ENCODE assay signal across 28 cellular contexts in genomic region chr14:76778546-76779215, GRCh38. TPM values are rescaled to one million over a fixed set of nuclear protein-coding genes. Genes with fewer than 3 reads are reported as not detected.
DNase-seq lines count a peak whose midpoint lies in the region; ATAC-seq and TF ChIP-seq lines count a peak whose summit lies in the region.
"Had no signal": no experiment of that assay in that cellular context is flagged by ENCODE, and none has a peak within 500 bp of the region (broad histone marks: within the 10 kb centered on the region; RNA-seq: fewer than 3 reads in every experiment).

No MANE protein-coding gene starts in this region.

- peaks cover 3% of the 10 kb centered on the region for H3K27me3 Mint-ChIP-seq in H9 (ENCODE audit: low read depth)
- H3K27me3 Mint-ChIP-seq: CD4-positive, CD25-positive, alpha-beta regulatory T cell; IgD-negative memory B cell; stimulated activated naive CD8-positive, alpha-beta T cell treated with anti-CD3 and anti-CD28 coated beads, Interleukin-15, amount 100 ng/mL, for 72 hours had no signal

- H2BK120ac ChIP-seq in H9 (ENCODE audit: low read depth, low read length, poor library complexity, severe bottlenecking), result no peak overlapping the region

- no peaks in the 10 kb centered on the region for H3K79me2 ChIP-seq in H9 (ENCODE audit: insufficient read depth, low read length)

- H3K27me3 ChIP-seq in H9 (ENCODE audit: insufficient read depth, low read length), result no peaks in the 10 kb centered on the region
- H3K27me3 ChIP-seq: tibial nerve had no signal

- no peaks in the 10 kb centered on the region for H3K79me1 ChIP-seq in H9 (ENCODE audit: insufficient read depth, low read depth, low read length, poor library complexity, severe bottlenecking)

- no peak overlapping the region for H3K18ac ChIP-seq in H9 (ENCODE audit: insufficient read length, low read depth, low read length)

- H2AK5ac ChIP-seq in H9 (ENCODE audit: insufficient read length, low read length), result no peak overlapping the region

- no CpG with 5 or more reads among the region's 16 CpGs for WGBS in H9 (ENCODE audit: extremely low coverage, insufficient read length, low lambda C conversion rate)

- H4K8ac ChIP-seq in H9 (replicated peaks; ENCODE audit: insufficient read length, low read depth, low read length), result no peak overlapping the region

- no peaks in the 10 kb centered on the region for H3K4me1 ChIP-seq in H9 (ENCODE audit: insufficient read depth, low read length)

- no peak overlapping the region for H3K27ac Mint-ChIP-seq in H9

- H3K9me3 Mint-ChIP-seq in H9, result no peaks in the 10 kb centered on the region
- H3K9me3 Mint-ChIP-seq: CD4-positive, CD25-positive, alpha-beta regulatory T cell; IgD-negative memory B cell; stimulated activated naive CD8-positive, alpha-beta T cell treated with anti-CD3 and anti-CD28 coated beads, Interleukin-15, amount 100 ng/mL, for 72 hours had no signal

- no peak overlapping the region for H3T11ph ChIP-seq in H9 (ENCODE audit: low read length)

- H3K56ac ChIP-seq in H9 (ENCODE audit: insufficient read length, low read depth, low read length), result no peak overlapping the region

- peaks cover 10 to 23% (median 15%) of the 10 kb centered on the region in 3 experiments; a peak in 6 of 7 replicates for H3K36me3 Mint-ChIP-seq in H9 (ENCODE audit: insufficient read depth in 1 of 3, low read depth in 3 of 3)
- H3K36me3 Mint-ChIP-seq: IgD-negative memory B cell had no signal

- H2BK5ac ChIP-seq in H9 (ENCODE audit: insufficient read length, low read length), result no peak overlapping the region

- H4K5ac ChIP-seq in H9 (ENCODE audit: insufficient read length, low read depth, low read length), result no peak overlapping the region

- H4K91ac ChIP-seq in H9 (ENCODE audit: insufficient read length, low read depth, low read length), result no peak overlapping the region

- no peak overlapping the region for H3K23ac ChIP-seq in H9 (ENCODE audit: insufficient read length, low read depth, low read length)

- no peak overlapping the region for H3K4me2 ChIP-seq in H9 (ENCODE audit: insufficient read depth, insufficient read length, low read length)

- H3K9ac ChIP-seq in H9 (ENCODE audit: extremely low read depth, insufficient read length, low read length), result no peak overlapping the region

- no peak overlapping the region for H3K27ac ChIP-seq in H9 (ENCODE audit: insufficient read length, low read depth, low read length)
- H3K27ac ChIP-seq: epithelial cell of prostate had no signal

- no peak overlapping the region for H3K4ac ChIP-seq in H9 (ENCODE audit: low read depth, low read length)

- H2BK12ac ChIP-seq in H9 (ENCODE audit: insufficient read length, low read depth, low read length), result no peak overlapping the region

- H3K23me2 ChIP-seq in H9 (ENCODE audit: insufficient read length, low read depth, low read length, poor library complexity, severe bottlenecking), result no peaks in the 10 kb centered on the region

- no peak overlapping the region; the same call in 1 of the 2 replicates for H3K14ac ChIP-seq in H9 (ENCODE audit: insufficient read depth, low read length)

- peaks cover 13 to 20% of the 10 kb centered on the region in 2 experiments for H3K4me1 Mint-ChIP-seq in H9

- H2AFZ ChIP-seq in H9 (ENCODE audit: low read length), result no peak overlapping the region

- TF ChIP-seq CTCF in H9 (conservative IDR thresholded peaks at IDR 0.05), result no peak

- intact Hi-C loops in posterior vena cava (cut with DNase I), result no loop called here

- H3K4me3 Mint-ChIP-seq in H9, result no peak overlapping the region
- H3K4me3 Mint-ChIP-seq: CD4-positive, CD25-positive, alpha-beta regulatory T cell; IgD-negative memory B cell; stimulated activated naive CD8-positive, alpha-beta T cell treated with anti-CD3 and anti-CD28 coated beads, Interleukin-15, amount 100 ng/mL, for 72 hours had no signal

- ATAC-seq in activated CD4-positive, CD25-positive, alpha-beta regulatory T cell treated with anti-CD3 and anti-CD28 coated beads, Interleukin-2, amount 50 U/mL, for 24 hours, result no peak
- no peak for ATAC-seq in HG03378 (IDR thresholded peaks at IDR 0.05; ENCODE audit: unreplicated experiment)
- ATAC-seq: right cardiac atrium; stimulated activated naive CD8-positive, alpha-beta T cell treated with anti-CD3 and anti-CD28 coated beads, Interleukin-15, amount 100 ng/mL, for 72 hours had no signal

- H2BK20ac ChIP-seq in H9 (ENCODE audit: low read depth, low read length, poor library complexity, severe bottlenecking), result no peak overlapping the region

- H4K20me1 ChIP-seq in H9 (ENCODE audit: control insufficient read depth, insufficient read depth, insufficient read length), result no peaks in the 10 kb centered on the region

- H2BK15ac ChIP-seq in H9 (ENCODE audit: low read depth, low read length), result no peak overlapping the region

- DNase-seq in activated CD4-positive, CD25-positive, alpha-beta regulatory T cell treated with anti-CD3 and anti-CD28 coated beads, Interleukin-2, amount 50 U/mL, for 72 hours, result peak; percentile 15
- DNase-seq in H9 (peak; percentile 22), ecto neural progenitor cell (ENCODE audit: low spot score) (peak; percentile 36), posterior vena cava (ENCODE audit: low spot score) (peak; percentile 62), hippocampal formation (lab: John Stamatoyannopoulos, UW) (no peak)
- DNase-seq in activated CD4-positive, CD25-positive, alpha-beta regulatory T cell (lab: John Stamatoyannopoulos, UW), result no peak
- DNase-seq: 8988T; activated CD4-positive, alpha-beta T cell treated with anti-CD3 and anti-CD28 coated beads, Interleukin-2, amount 50 U/mL, for 4 hours; activated naive CD4-positive, alpha-beta T cell treated with anti-CD3 and anti-CD28 coated beads, Interleukin-2, amount 50 U/mL, for 16 hours; activated T-cell treated with anti-CD3 and anti-CD28 coated beads, Interleukin-2, amount 50 U/mL, for 48 hours; caudate nucleus; CD4-positive, CD25-positive, alpha-beta regulatory T cell; DMS 273 treated with DMSO at 0.1 percent for 48 hours; glutamatergic neuron; NCI-H1105 treated with DMSO at 0.1 percent for 48 hours; NCI-H2029 treated with DMSO at 0.1 percent for 48 hours; NCI-H345; stimulated activated naive CD8-positive, alpha-beta T cell treated with anti-CD3 and anti-CD28 coated beads, Interleukin-15, amount 100 ng/mL, for 72 hours had no signal

- no peaks in the 10 kb centered on the region for H3K9me3 ChIP-seq in H9 (ENCODE audit: control insufficient read depth, low read depth, low read length)
- H3K9me3 ChIP-seq: tibial nerve had no signal

RNA-seq across cellular contexts. Expression of gene VASH1, which starts 17.4 kb away (rescaled TPM):
- total RNA-seq in H9 (2021), result 5.8 and 6.2 TPM in 2 replicates
- 10 to 100 TPM; 14.9 to 16.1 TPM for total RNA-seq in posterior vena cava
- total RNA-seq: OCI-LY7 had no signal

RNA-seq across cellular contexts. Expression of gene ANGEL1, which starts 34.0 kb away (rescaled TPM):
- total RNA-seq in H9 (2021) (21.5 TPM in 2 replicates), posterior vena cava (10 to 100 TPM; 12.4 to 14.4 TPM)

RNA-seq across cellular contexts. Expression of gene LRRC74A, which starts 47.5 kb away (rescaled TPM):
- total RNA-seq in H9 (2021) (not detected in 2 replicates), posterior vena cava (not detected)
- total RNA-seq: CD4-positive, CD25-positive, alpha-beta regulatory T cell; dermis microvascular lymphatic vessel endothelial cell; mesenteric fat pad; OCI-LY7; osteocyte; tibial nerve had no signal

Comparison
In these comparisons a context has a peak if more than half of its experiments do, and no peak if none do; other contexts are left out.
1. DNase-seq: peak in activated CD4-positive, CD25-positive, alpha-beta regulatory T cell treated with anti-CD3 and anti-CD28 coated beads, Interleukin-2, amount 50 U/mL, for 72 hours (single experiment), H9 (single experiment), ecto neural progenitor cell (single experiment) and posterior vena cava (single experiment); none in activated CD4-positive, CD25-positive, alpha-beta regulatory T cell (0 of 4) and hippocampal formation (0 of 2).